ENCODE assay signal across 8 cellular contexts in the genomic region with DNA sequence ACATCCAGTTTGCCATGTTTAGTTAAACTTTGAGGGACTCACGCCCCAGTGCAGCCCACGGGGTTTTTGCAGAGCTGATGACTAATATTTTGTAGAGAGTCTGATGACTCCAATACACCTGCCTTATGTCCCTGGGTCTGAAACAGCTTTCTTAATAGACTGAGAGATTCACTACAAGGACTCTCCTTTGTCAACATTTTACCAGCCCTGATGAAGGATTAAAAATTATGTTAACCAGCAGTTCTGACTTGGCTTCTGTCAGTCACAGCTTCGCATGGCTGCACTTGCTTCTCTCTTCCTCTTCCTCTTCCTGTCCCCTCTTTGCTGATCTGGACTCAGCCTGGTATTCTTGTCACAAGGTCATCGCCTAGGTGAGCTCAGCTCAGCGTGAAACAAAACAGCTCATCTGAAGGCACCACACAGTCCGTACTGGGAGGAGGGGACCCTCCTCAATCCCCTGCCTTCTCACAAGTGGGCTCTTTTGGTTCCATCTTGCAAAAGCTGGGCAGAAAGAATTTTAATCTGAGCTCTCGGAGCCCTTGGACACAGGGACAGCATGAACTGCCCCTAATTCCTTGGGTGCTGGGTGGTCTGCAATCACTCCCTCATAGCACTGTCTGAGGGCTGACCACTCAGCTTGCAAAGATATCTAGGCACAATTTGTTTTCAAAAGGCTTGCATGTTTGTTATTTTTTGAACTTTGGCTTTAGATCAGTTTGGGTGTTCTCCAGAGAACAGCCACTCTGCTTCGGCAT. TPM values are rescaled to one million over a fixed set of nuclear protein-coding genes. Genes with fewer than 3 reads are reported as not detected.
A peak's percentile ranks its signal among the peaks of the same experiment; 100 is the strongest.
DNase-seq lines count a peak whose midpoint lies in the region; ATAC-seq, FAIRE-seq and TF ChIP-seq lines count a peak whose summit lies in the region.

No MANE protein-coding gene starts in this region.

- peak; percentile 48 for ATAC-seq in HG02884 (IDR thresholded peaks at IDR 0.05; ENCODE audit: unreplicated experiment)

- H3K4me3 ChIP-seq in kidney (ENCODE audit: low read length in 2 of 2): peak overlapping the region in 1 of 2 donors; percentile 11

- peak; percentile 46 for DNase-seq in activated CD8-positive, alpha-beta memory T cell treated with anti-CD3 and anti-CD28 coated beads, Interleukin-2, amount 50 U/mL, for 4 hours
- DNase-seq in activated CD8-positive, alpha-beta memory T cell treated with anti-CD3 and anti-CD28 coated beads for 24 hours: no peak
- DNase-seq in RCC 7860 (ENCODE audit: low spot score) (peak; percentile 13), kidney (no peak), AG08396 (ENCODE audit: low spot score) (no peak), HT-29 (ENCODE audit: low spot score) (no peak)
- no peak for DNase-seq in NK-92 treated with Interleukin-12 subunit alpha and Interleukin-12 subunit beta, amount 100 ng/mL, for 24 hours (lab: John Stamatoyannopoulos, UW)

- FAIRE-seq in RCC 7860 (lab: Jason Lieb, UNC): no peak
- peak; percentile 32 for FAIRE-seq in kidney (lab: Jason Lieb, UNC)

- peak overlapping the region in 1 of 2 donors; percentile 57 for H3K9ac ChIP-seq in kidney (ENCODE audit: low read length in 2 of 2)

- TF ChIP-seq CTCF in kidney (IDR thresholded peaks at IDR 0.05; ENCODE audit: borderline replicate concordance, extremely low read depth, insufficient read depth): no peak

- peaks cover 18 to 24% of the 10 kb centered on the region in 2 donors for H3K4me1 ChIP-seq in kidney (ENCODE audit: control insufficient read depth in 1 of 2, insufficient read depth in 1 of 2, low read depth in 1 of 2, low read length in 2 of 2)

- intact Hi-C loops in kidney (cut with DNase I): no loop called here

- H3K9me3 ChIP-seq in kidney (ENCODE audit: control insufficient read depth in 1 of 2, low read length in 2 of 2): no peaks in the 10 kb centered on the region

- H3K36me3 ChIP-seq in kidney (ENCODE audit: control insufficient read depth in 1 of 2, insufficient read depth in 2 of 2, low read length in 2 of 2): no peaks in the 10 kb centered on the region

- H3K27ac ChIP-seq in kidney (ENCODE audit: low read depth in 2 of 2, low read length in 2 of 2): peak overlapping the region; percentile 10 to 73

RNA-seq across cellular contexts. Expression of a gene that starts 38.1 kb away (rescaled TPM):
- 18.5 TPM for total RNA-seq in kidney
- 0.95 TPM for polyA plus RNA-seq in kidney (ENCODE audit: insufficient read depth, low read depth, low replicate concordance)
- 2.0 and 4.0 TPM in 2 replicates for total RNA-seq in HT-29 (2014; rRNA removed; shearing (Covaris generic))

Comparison
In these comparisons a context has a peak if more than half of its experiments do, and no peak if none do; other contexts are left out.
1. DNase-seq: peak in activated CD8-positive, alpha-beta memory T cell treated with anti-CD3 and anti-CD28 coated beads, Interleukin-2, amount 50 U/mL, for 4 hours (single experiment) and RCC 7860 (single experiment); none in activated CD8-positive, alpha-beta memory T cell treated with anti-CD3 and anti-CD28 coated beads for 24 hours (single experiment), kidney (single experiment), NK-92 treated with Interleukin-12 subunit alpha and Interleukin-12 subunit beta, amount 100 ng/mL, for 24 hours (single experiment), AG08396 (single experiment) and HT-29 (single experiment).